Comparison of ENCODE assay signal across 8 cellular contexts in genomic region chr16:16127469-16128116, GRCh38.
A peak's percentile ranks its signal among the peaks of the same experiment; 100 is the strongest.
DNase-seq lines count a peak whose midpoint lies in the region; ATAC-seq and TF ChIP-seq lines count a peak whose summit lies in the region.

No MANE protein-coding gene starts in this region.

- peak; percentile 62 for DNase-seq in NCI-H146 (lab: John Stamatoyannopoulos, UW)
- no peak for DNase-seq in NCI-H146 treated with DMSO at 0.1 percent for 48 hours (lab: John Stamatoyannopoulos, UW; ENCODE audit: unreplicated experiment)
- peak; percentile 65 for DNase-seq in MV-4-11 (lab: John Stamatoyannopoulos, UW)
- DNase-seq in T47D (ENCODE audit: low read depth in 1 of 2, low spot score in 1 of 2) = peak; percentile 65 to 81
- DNase-seq in islet precursor cell = peak; percentile 88
- DNase-seq in stimulated activated CD4-positive, alpha-beta T cell treated with anti-CD3 and anti-CD28 coated beads, Interleukin-1b, Interleukin-23, amount 100 ng/mL, for 1 hour (ENCODE audit: low read depth in 2 of 2) = peak; percentile 32 to 35

- in situ Hi-C loops in T47D (cut with HindIII; ENCODE audit: low pct_unique_long_range_greater_than_20kb, low sequenced_read_pairs) = no loop called here

- TF ChIP-seq CTCF in VCaP (conservative IDR thresholded peaks at IDR 0.05) = peak; percentile 84

- no peak overlapping the region for H3K27ac ChIP-seq in VCaP

- ATAC-seq in GM18868 (IDR thresholded peaks at IDR 0.05; ENCODE audit: unreplicated experiment) = no peak
